10 cellular contexts compared by ENCODE assay signal in the genomic region with DNA sequence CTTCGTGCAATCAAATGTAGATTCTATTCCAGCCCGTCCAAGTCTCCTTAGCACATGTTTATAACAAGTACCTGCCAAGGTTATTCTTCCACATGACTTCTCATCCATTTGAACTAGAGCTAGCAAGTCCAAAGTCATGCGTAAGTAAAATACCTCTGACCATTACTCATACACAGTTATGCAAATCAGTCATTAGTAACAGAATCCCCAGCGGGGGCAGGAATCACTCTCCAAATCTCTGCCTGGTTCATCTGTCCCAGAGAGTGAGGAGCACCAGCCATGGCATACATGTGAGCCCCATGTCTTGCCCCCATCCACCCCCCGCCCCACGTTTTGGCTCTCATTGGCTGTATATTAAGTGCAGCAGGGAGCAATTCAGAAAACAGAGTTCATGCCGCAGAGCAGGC. TPM values are rescaled to one million over a fixed set of nuclear protein-coding genes. Genes with fewer than 3 reads are reported as not detected.
DNase-seq lines count a peak whose midpoint lies in the region; ATAC-seq and TF ChIP-seq lines count a peak whose summit lies in the region.
"Had no signal": no experiment of that assay in that cellular context is flagged by ENCODE, and none has a peak within 500 bp of the region (broad histone marks: within the 10 kb centered on the region; RNA-seq: fewer than 3 reads in every experiment).

No MANE protein-coding gene starts in this region.

- peak overlapping the region; percentile 46; the same call in 1 of the 2 replicates for H4K5ac ChIP-seq in IMR-90 (ENCODE audit: low read depth, low read length)

- TF ChIP-seq CTCF in IMR-90 (conservative IDR thresholded peaks at IDR 0.05; ENCODE audit: low read depth, low read length) (no peak), breast epithelium (IDR thresholded peaks at IDR 0.05) (no peak)

- H3K56ac ChIP-seq in IMR-90 (ENCODE audit: extremely low read depth, insufficient read depth, low read length): 0 out of 2 replicates have a peak overlapping the region, but pooled peaks have one; percentile 41

- peaks cover 17% of the 10 kb centered on the region for H3K9me1 ChIP-seq in IMR-90 (ENCODE audit: insufficient read depth, low read length)

- DNase-seq in A172 (ENCODE audit: low spot score) (peak; percentile 84), IMR-90 (peak; percentile 96), breast epithelium (ENCODE audit: low spot score in 2 of 2) (peak in 1 of 2 donors; percentile 59), kidney glomerular epithelial cell (lab: John Stamatoyannopoulos, UW) (peak; percentile 95), neuronal stem cell (ENCODE audit: low spot score) (no peak)
- DNase-seq in natural killer cell treated with Interleukin-12 subunit alpha and Interleukin-12 subunit beta and Interleukin-15 and Interleukin-18, amount 100 ng/mL, for 72 hours (ENCODE audit: low spot score): no peak
- DNase-seq in activated effector memory CD4-positive, alpha-beta T cell treated with anti-CD3 and anti-CD28 coated beads, Interleukin-2, amount 50 U/mL, for 16 hours: no peak

- no peaks in the 10 kb centered on the region for H3K36me3 ChIP-seq in IMR-90 (ENCODE audit: control insufficient read depth, insufficient read depth, low read length)
- H3K36me3 ChIP-seq in breast epithelium: no peaks in the 10 kb centered on the region
- H3K36me3 ChIP-seq in neuronal stem cell (replicated peaks in 1 of 2; ENCODE audit: control insufficient read depth in 2 of 2, insufficient read depth in 2 of 2, low read length in 2 of 2): no peaks in the 10 kb centered on the region
- H3K36me3 ChIP-seq: neutrophil had no signal

- H4K91ac ChIP-seq in IMR-90 (ENCODE audit: insufficient read depth, low read depth, low read length) (peak overlapping the region; percentile 97), neuronal stem cell (ENCODE audit: low read depth, low read length, poor library complexity) (no peak overlapping the region)

- no peaks in the 10 kb centered on the region for H3K9me3 ChIP-seq in IMR-90 (ENCODE audit: control insufficient read depth, insufficient read depth, low read length)
- H3K9me3 ChIP-seq in breast epithelium: no peaks in the 10 kb centered on the region
- no peaks in the 10 kb centered on the region for H3K9me3 ChIP-seq in neuronal stem cell (replicated peaks in 1 of 2; ENCODE audit: control insufficient read depth in 2 of 2, insufficient read depth in 1 of 2, low read depth in 1 of 2, low read length in 2 of 2)
- H3K9me3 ChIP-seq: neutrophil had no signal

- no peak overlapping the region for H3K4me3 ChIP-seq in IMR-90 (ENCODE audit: insufficient read depth, low read depth, low read length)
- H3K4me3 ChIP-seq in breast epithelium: no peak overlapping the region
- no peak overlapping the region for H3K4me3 ChIP-seq in neuronal stem cell (ENCODE audit: low read length in 2 of 2)

- H3K18ac ChIP-seq in IMR-90 (ENCODE audit: low read depth, low read length): peak overlapping the region; percentile 84
- H3K18ac ChIP-seq in neuronal stem cell (ENCODE audit: low read length): no peak overlapping the region

- H3K9ac ChIP-seq in IMR-90 (ENCODE audit: low read depth, low read length): no peak overlapping the region
- H3K9ac ChIP-seq in neuronal stem cell (ENCODE audit: low read depth, low read length, poor library complexity): no peak overlapping the region

- H2BK12ac ChIP-seq in neuronal stem cell (ENCODE audit: low read length): no peak overlapping the region

- WGBS in IMR-90 (ENCODE audit: extremely low coverage in 2 of 2, insufficient read length in 1 of 2), 2 experiments: 100% methylated on average over 1 of the region's 7 CpGs; no CpG with 5 or more reads in 1 of the 2 experiments
- no CpG with 5 or more reads among the region's 7 CpGs for WGBS in neuronal stem cell (ENCODE audit: extremely low coverage in 2 of 2, insufficient read length in 2 of 2, insufficient replicate concordance in 1 of 2), 2 donors

- peak overlapping the region; percentile 93 for H3K14ac ChIP-seq in IMR-90 (replicated peaks; ENCODE audit: low read depth, low read length)
- H3K14ac ChIP-seq in neuronal stem cell (ENCODE audit: low read length): no peak overlapping the region

- CTCF ChIA-PET in IMR-90 (lab: Yijun Ruan, JAX): interaction anchor here (1.8 kb wide), 1 partner anchor 39 kb away, joined by 12 read pairs; no protein-coding TSS in a partner anchor

- H3K27ac Mint-ChIP-seq in natural killer cell treated with Interleukin-12 subunit alpha and Interleukin-12 subunit beta and Interleukin-15 and Interleukin-18, amount 100 ng/mL, for 72 hours: no peak overlapping the region
- H3K27ac Mint-ChIP-seq: stimulated activated effector memory CD8-positive, alpha-beta T cell treated with anti-CD3 and anti-CD28 coated beads, Interleukin-12 subunit alpha, Interleukin-12 subunit beta, amount 100 ng/mL, for 72 hours had no signal

- H2BK120ac ChIP-seq in IMR-90 (ENCODE audit: low read depth, low read length) (peak overlapping the region; percentile 96), neuronal stem cell (ENCODE audit: low read depth, low read length) (no peak overlapping the region)

- H3K9me3 Mint-ChIP-seq in natural killer cell treated with Interleukin-12 subunit alpha and Interleukin-12 subunit beta and Interleukin-15 and Interleukin-18, amount 100 ng/mL, for 72 hours: no peaks in the 10 kb centered on the region
- H3K9me3 Mint-ChIP-seq: stimulated activated effector memory CD8-positive, alpha-beta T cell treated with anti-CD3 and anti-CD28 coated beads, Interleukin-12 subunit alpha, Interleukin-12 subunit beta, amount 100 ng/mL, for 72 hours had no signal

- H2BK15ac ChIP-seq in IMR-90 (ENCODE audit: low read depth, low read length) (peak overlapping the region; percentile 100; the same call in 2 of the 3 replicates), neuronal stem cell (ENCODE audit: low read length) (no peak overlapping the region)

- H3K79me1 ChIP-seq in IMR-90 (ENCODE audit: low read depth in 1 of 2, low read length in 2 of 2) (peaks cover 0 to 7% of the 10 kb centered on the region in 2 experiments; a peak in 2 of 4 replicates), neuronal stem cell (ENCODE audit: low read depth, low read length) (no peaks in the 10 kb centered on the region)

- H2BK20ac ChIP-seq in IMR-90 (ENCODE audit: low read depth, low read length): peak overlapping the region; percentile 99

- H2AK5ac ChIP-seq in IMR-90 (ENCODE audit: low read depth, low read length) (peak overlapping the region; percentile 95), neuronal stem cell (ENCODE audit: low read depth, low read length) (no peak overlapping the region)

- ATAC-seq in IMR-90 (ENCODE audit: low read depth) (peak; percentile 88), HG03432 (IDR thresholded peaks at IDR 0.05; ENCODE audit: unreplicated experiment) (no peak)
- no peak for ATAC-seq in natural killer cell treated with Interleukin-12 subunit alpha and Interleukin-12 subunit beta and Interleukin-15 and Interleukin-18, amount 100 ng/mL, for 72 hours
- ATAC-seq: stimulated activated effector memory CD8-positive, alpha-beta T cell treated with anti-CD3 and anti-CD28 coated beads, Interleukin-12 subunit alpha, Interleukin-12 subunit beta, amount 100 ng/mL, for 72 hours had no signal

- TF ChIP-seq POLR2A in IMR-90 (IDR thresholded peaks at IDR 0.05; ENCODE audit: low read depth, low read length) (no peak), breast epithelium (IDR thresholded peaks at IDR 0.05) (no peak)

- in situ Hi-C loops in IMR-90 (cut with MboI; ENCODE audit: low sequenced_read_pairs): no loop called here

- H3K4me3 Mint-ChIP-seq in natural killer cell treated with Interleukin-12 subunit alpha and Interleukin-12 subunit beta and Interleukin-15 and Interleukin-18, amount 100 ng/mL, for 72 hours: no peak overlapping the region
- H3K4me3 Mint-ChIP-seq: stimulated activated effector memory CD8-positive, alpha-beta T cell treated with anti-CD3 and anti-CD28 coated beads, Interleukin-12 subunit alpha, Interleukin-12 subunit beta, amount 100 ng/mL, for 72 hours had no signal

- intact Hi-C loops in IMR-90 (cut with micrococcal nuclease): no loop called here
- intact Hi-C loops in breast epithelium (cut with DNase I; ENCODE audit: low total_unique reads): no loop called here

- H3K4ac ChIP-seq in IMR-90 (ENCODE audit: low read depth, low read length) (peak overlapping the region; percentile 96), neuronal stem cell (ENCODE audit: low read length) (no peak overlapping the region)

- no peaks in the 10 kb centered on the region for H3K27me3 Mint-ChIP-seq in natural killer cell treated with Interleukin-12 subunit alpha and Interleukin-12 subunit beta and Interleukin-15 and Interleukin-18, amount 100 ng/mL, for 72 hours

- dilution Hi-C loops in IMR-90 (cut with HindIII; ENCODE audit: low sequenced_read_pairs, unreplicated experiment): no loop called here

- POLR2A ChIA-PET in IMR-90 (lab: Charles Lee; ENCODE audit: unreplicated experiment): no interaction called here

- H4K20me1 ChIP-seq in IMR-90 (ENCODE audit: insufficient read depth, low read length): no peaks in the 10 kb centered on the region

- no TSS peak for BruUV-seq in IMR-90 (replicated peaks; lab: Mats Ljungman, UMichigan)

- H3K36me3 Mint-ChIP-seq in natural killer cell treated with Interleukin-12 subunit alpha and Interleukin-12 subunit beta and Interleukin-15 and Interleukin-18, amount 100 ng/mL, for 72 hours: no peaks in the 10 kb centered on the region
- H3K36me3 Mint-ChIP-seq: stimulated activated effector memory CD8-positive, alpha-beta T cell treated with anti-CD3 and anti-CD28 coated beads, Interleukin-12 subunit alpha, Interleukin-12 subunit beta, amount 100 ng/mL, for 72 hours had no signal

- H3K4me1 ChIP-seq in IMR-90 (ENCODE audit: control insufficient read depth, insufficient read depth, low read length) (peaks cover 30% of the 10 kb centered on the region), breast epithelium (no peaks in the 10 kb centered on the region), neuronal stem cell (ENCODE audit: control insufficient read depth in 2 of 2, insufficient read depth in 1 of 2, low read depth in 1 of 2, low read length in 2 of 2) (peaks cover 8 to 14% of the 10 kb centered on the region in 2 donors)

- peak overlapping the region; percentile 90 for H3K27ac ChIP-seq in IMR-90 (ENCODE audit: insufficient read depth, low read length)
- peak overlapping the region; percentile 79 to 81 for H3K27ac ChIP-seq in breast epithelium
- no peak overlapping the region for H3K27ac ChIP-seq in neuronal stem cell (replicated peaks; ENCODE audit: low read length)
- H3K27ac ChIP-seq: neutrophil had no signal

- H3K4me2 ChIP-seq in IMR-90 (ENCODE audit: low read depth, low read length): peak overlapping the region; percentile 32
- no peak overlapping the region for H3K4me2 ChIP-seq in neuronal stem cell (ENCODE audit: insufficient read depth, low read length, poor library complexity, severe bottlenecking)

- H3K23ac ChIP-seq in IMR-90 (ENCODE audit: low read depth, low read length) (peak overlapping the region; percentile 83; the same call in 1 of the 2 replicates), neuronal stem cell (ENCODE audit: low read depth, low read length, poor library complexity) (no peak overlapping the region)

- H2BK5ac ChIP-seq in IMR-90 (ENCODE audit: low read depth, low read length, poor library complexity, severe bottlenecking): peak overlapping the region; percentile 95
- no peak overlapping the region for H2BK5ac ChIP-seq in neuronal stem cell (ENCODE audit: low read length)

- H2AK9ac ChIP-seq in IMR-90 (replicated peaks; ENCODE audit: low read depth, low read length, poor library complexity): peak overlapping the region; percentile 94

- no peak for TF ChIP-seq RAD21 in IMR-90 (IDR thresholded peaks at IDR 0.05; ENCODE audit: low read length)

- peak overlapping the region; percentile 84 for H2AFZ ChIP-seq in IMR-90 (replicated peaks; ENCODE audit: low read length, poor library complexity)
- H2AFZ ChIP-seq in neuronal stem cell (ENCODE audit: low read length): no peak overlapping the region

- H3K4me1 Mint-ChIP-seq in natural killer cell treated with Interleukin-12 subunit alpha and Interleukin-12 subunit beta and Interleukin-15 and Interleukin-18, amount 100 ng/mL, for 72 hours (ENCODE audit: low read depth in 2 of 2): no peaks in the 10 kb centered on the region
- H3K4me1 Mint-ChIP-seq: stimulated activated effector memory CD8-positive, alpha-beta T cell treated with anti-CD3 and anti-CD28 coated beads, Interleukin-12 subunit alpha, Interleukin-12 subunit beta, amount 100 ng/mL, for 72 hours had no signal

- peak overlapping the region; percentile 84 to 86 for H4K8ac ChIP-seq in IMR-90 (ENCODE audit: low read depth in 2 of 2, low read length in 2 of 2)
- H4K8ac ChIP-seq in neuronal stem cell (ENCODE audit: low read depth, low read length): no peak overlapping the region

- H3K27me3 ChIP-seq in IMR-90 (ENCODE audit: control insufficient read depth, insufficient read depth, low read length) (no peaks in the 10 kb centered on the region), breast epithelium (no peaks in the 10 kb centered on the region), neuronal stem cell (ENCODE audit: control insufficient read depth in 3 of 3, insufficient read depth in 3 of 3, low read depth in 1 of 3, low read length in 3 of 3) (peaks cover 0 to 12% (median 0%) of the 10 kb centered on the region in 3 experiments)

RNA-seq across cellular contexts. Expression of gene SRL, which starts 27.7 kb away (rescaled TPM):
- not detected in 2 replicates for total RNA-seq in A172 (2014; rRNA removed; shearing (Covaris generic))
- total RNA-seq in IMR-90 (2012; rRNA removed) (under 0.01 TPM in 1 of 2 replicates, not detected in the other), breast epithelium (under 1 TPM; 0.32 to 0.98 (median 0.44) TPM)
- polyA plus RNA-seq in IMR-90 (2012; rRNA removed): 0.04 and 0.14 TPM in 2 replicates
- 0.08 TPM in 2 replicates for polyA plus RNA-seq in IMR-90 (2012; cell fraction: cytosol; rRNA removed)
- polyA plus RNA-seq in IMR-90 (2012; cell fraction: nucleus; rRNA removed; ENCODE audit: low replicate concordance): 0.04 and 0.13 TPM in 2 replicates
- total RNA-seq in natural killer cell treated with Interleukin-12 subunit alpha and Interleukin-12 subunit beta and Interleukin-15 and Interleukin-18, amount 100 ng/mL, for 72 hours: not detected
- polyA plus RNA-seq in neuronal stem cell (2013, experiment 1 of 2): 0.04 TPM
- polyA plus RNA-seq in neuronal stem cell (2013, experiment 2 of 2): 0.04 TPM

RNA-seq across cellular contexts. Expression of gene TFAP4, which starts 58.6 kb away (rescaled TPM):
- 8.0 and 12.1 TPM in 2 replicates for total RNA-seq in A172 (2014; rRNA removed; shearing (Covaris generic))
- total RNA-seq in IMR-90 (2012; rRNA removed): 7.3 and 7.8 TPM in 2 replicates
- 5.6 and 7.0 TPM in 2 replicates for polyA plus RNA-seq in IMR-90 (2012; rRNA removed)
- polyA plus RNA-seq in IMR-90 (2012; cell fraction: cytosol; rRNA removed): 3.0 and 5.3 TPM in 2 replicates
- 6.5 and 10.4 TPM in 2 replicates for polyA plus RNA-seq in IMR-90 (2012; cell fraction: nucleus; rRNA removed; ENCODE audit: low replicate concordance)
- 1 to 10 TPM; 4.6 to 7.2 (median 6.2) TPM for total RNA-seq in breast epithelium
- total RNA-seq in natural killer cell treated with Interleukin-12 subunit alpha and Interleukin-12 subunit beta and Interleukin-15 and Interleukin-18, amount 100 ng/mL, for 72 hours: 10 to 100 TPM; 10.8 to 46.2 TPM
- polyA plus RNA-seq in neuronal stem cell (2013, experiment 1 of 2): 18.5 TPM
- polyA plus RNA-seq in neuronal stem cell (2013, experiment 2 of 2): 20.5 TPM

Comparison
In these comparisons a context has a peak if more than half of its experiments do, and no peak if none do; other contexts are left out.
1. DNase-seq: peak in A172 (single experiment), IMR-90 (single experiment) and kidney glomerular epithelial cell (single experiment); none in natural killer cell treated with Interleukin-12 subunit alpha and Interleukin-12 subunit beta and Interleukin-15 and Interleukin-18, amount 100 ng/mL, for 72 hours (single experiment), activated effector memory CD4-positive, alpha-beta T cell treated with anti-CD3 and anti-CD28 coated beads, Interleukin-2, amount 50 U/mL, for 16 hours (single experiment) and neuronal stem cell (single experiment).